ENCODE assay signal across 23 cellular contexts in the genomic region with DNA sequence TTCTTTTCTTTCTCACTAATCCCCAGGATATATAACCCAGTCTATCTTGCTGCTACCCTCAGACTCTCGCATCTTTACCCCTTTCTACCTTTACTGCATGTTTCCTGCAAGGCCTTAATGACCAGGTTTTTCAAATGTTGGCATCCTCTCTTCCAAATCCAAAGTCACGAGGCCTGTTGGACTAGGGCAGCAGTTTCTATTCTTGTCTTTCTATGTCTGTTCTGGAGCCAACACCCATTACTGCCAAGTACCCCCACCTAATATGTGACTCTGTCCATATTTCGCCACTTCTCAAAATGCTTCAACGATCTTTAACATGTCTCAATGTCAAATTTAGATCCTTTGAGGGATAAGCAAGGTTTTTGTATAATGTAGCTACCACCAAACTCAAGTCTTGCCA.
"Had no signal": no experiment of that assay in that cellular context is flagged by ENCODE, and none has a peak within 500 bp of the region (broad histone marks: within the 10 kb centered on the region; RNA-seq: fewer than 3 reads in every experiment).

No MANE protein-coding gene starts in this region.

- H3K4me1 ChIP-seq: colonic mucosa, esophagus squamous epithelium, foreskin keratinocyte, gastroesophageal sphincter had no signal

- H3K27me3 ChIP-seq: colonic mucosa, dorsolateral prefrontal cortex, esophagus muscularis mucosa, esophagus squamous epithelium, foreskin keratinocyte, gastrocnemius medialis, heart right ventricle had no signal

- H3K27ac ChIP-seq: colonic mucosa, coronary artery, dorsolateral prefrontal cortex, epithelial cell of prostate, esophagus muscularis mucosa, esophagus squamous epithelium, foreskin keratinocyte, gastrocnemius medialis, gastroesophageal sphincter, heart right ventricle had no signal

- H3K36me3 ChIP-seq: colonic mucosa, esophagus muscularis mucosa, esophagus squamous epithelium, gastrocnemius medialis, gastroesophageal sphincter, heart right ventricle had no signal

- H3K9me3 ChIP-seq: colonic mucosa, esophagus muscularis mucosa, esophagus squamous epithelium, gastrocnemius medialis had no signal

- H3K4me3 ChIP-seq: colonic mucosa, coronary artery, dorsolateral prefrontal cortex, esophagus muscularis mucosa, esophagus squamous epithelium, gastrocnemius medialis, gastroesophageal sphincter, heart right ventricle had no signal

- DNase-seq: colonic mucosa; cortex of kidney; dermis blood vessel endothelial cell; dorsolateral prefrontal cortex; effector CD4-positive, alpha-beta T cell; effector CD8-positive, alpha-beta T cell; effector memory CD4-positive, alpha-beta T cell; effector memory CD8-positive, alpha-beta T cell; endodermal cell; erythroblast; esophagus squamous epithelium; foreskin fibroblast; foreskin keratinocyte; foreskin melanocyte; gastrocnemius medialis; glutamatergic neuron; head of caudate nucleus; heart right ventricle had no signal

- ATAC-seq: effector memory CD8-positive, alpha-beta T cell; esophagus mucosa; foreskin keratinocyte; gastrocnemius medialis; gastroesophageal sphincter had no signal
